Comparison of ENCODE assay signal across 12 cellular contexts in the genomic region with DNA sequence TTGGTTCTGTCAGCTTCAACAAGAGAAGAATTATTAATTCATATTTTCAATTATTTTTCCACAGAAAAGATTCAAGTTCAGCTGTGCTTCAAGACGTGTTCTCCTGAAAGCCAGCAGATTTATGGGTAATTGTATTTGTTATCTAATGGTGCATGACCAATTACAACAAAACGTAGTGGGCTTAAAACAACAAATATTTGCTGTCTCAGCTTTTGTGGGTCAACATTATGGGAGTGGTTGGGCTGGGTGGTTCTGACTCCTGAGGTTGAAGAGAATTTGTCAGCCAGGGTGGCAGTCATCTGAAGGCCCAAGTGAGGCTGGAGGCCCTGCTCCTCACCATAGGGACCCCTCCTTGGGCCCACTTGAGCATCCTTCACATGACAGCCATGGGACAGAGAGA. TPM values are rescaled to one million over a fixed set of nuclear protein-coding genes. Genes with fewer than 3 reads are reported as not detected.
DNase-seq lines count a peak whose midpoint lies in the region; ATAC-seq and TF ChIP-seq lines count a peak whose summit lies in the region.
"Had no signal": no experiment of that assay in that cellular context is flagged by ENCODE, and none has a peak within 500 bp of the region (broad histone marks: within the 10 kb centered on the region; RNA-seq: fewer than 3 reads in every experiment).

No MANE protein-coding gene starts in this region.

- H3K4me1 ChIP-seq in Panc1 (ENCODE audit: control insufficient read depth, insufficient read depth, low read length) = no peaks in the 10 kb centered on the region
- no peaks in the 10 kb centered on the region for H3K4me1 ChIP-seq in effector memory CD4-positive, alpha-beta T cell (ENCODE audit: control insufficient read depth, insufficient read depth, low read length, poor library complexity, severe bottlenecking)

- H3K4me1 Mint-ChIP-seq in type B pancreatic cell (ENCODE audit: unreplicated experiment) = peaks cover 3% of the 10 kb centered on the region
- peaks cover 5% of the 10 kb centered on the region for H3K4me1 Mint-ChIP-seq in activated naive CD4-positive, alpha-beta T cell treated with anti-CD3 and anti-CD28 coated beads, Interleukin-2, amount 10 ng/mL, durations not matched to agents 7 days and 5 days
- H3K4me1 Mint-ChIP-seq: CD14-positive monocyte; CD4-positive, alpha-beta memory T cell; GM23338 had no signal

- H3K27me3 ChIP-seq in Panc1 (ENCODE audit: control insufficient read depth, insufficient read depth, low read length) = no peaks in the 10 kb centered on the region
- H3K27me3 ChIP-seq in effector memory CD4-positive, alpha-beta T cell (replicated peaks; ENCODE audit: control insufficient read depth, insufficient read depth, low read length, poor library complexity, severe bottlenecking) = no peaks in the 10 kb centered on the region
- H3K27me3 ChIP-seq: BLaER1 had no signal

- in situ Hi-C loops in Panc1 (cut with HindIII; ENCODE audit: low pct_unique_long_range_greater_than_20kb, low sequenced_read_pairs) = no loop called here

- no peak overlapping the region for H3K27ac ChIP-seq in Panc1 (ENCODE audit: low read length)
- H3K27ac ChIP-seq in effector memory CD4-positive, alpha-beta T cell (ENCODE audit: insufficient read depth, low read length, poor library complexity, severe bottlenecking) = no peak overlapping the region
- H3K27ac ChIP-seq: BLaER1 had no signal

- POLR2A ChIA-PET in Panc1 (lab: Charles Lee) = no interaction called here

- H3K36me3 Mint-ChIP-seq in type B pancreatic cell = peaks cover 9% of the 10 kb centered on the region
- peaks cover 19% of the 10 kb centered on the region for H3K36me3 Mint-ChIP-seq in activated naive CD4-positive, alpha-beta T cell treated with anti-CD3 and anti-CD28 coated beads, Interleukin-2, amount 10 ng/mL, durations not matched to agents 7 days and 5 days

- no peak for ATAC-seq in Panc1
- ATAC-seq: GM23338, HCT116 had no signal

- H3K27me3 Mint-ChIP-seq in type B pancreatic cell = no peaks in the 10 kb centered on the region
- no peaks in the 10 kb centered on the region for H3K27me3 Mint-ChIP-seq in activated naive CD4-positive, alpha-beta T cell treated with anti-CD3 and anti-CD28 coated beads, Interleukin-2, amount 10 ng/mL, durations not matched to agents 7 days and 5 days
- H3K27me3 Mint-ChIP-seq: CD4-positive, alpha-beta memory T cell had no signal

- intact Hi-C loops in Panc1 (cut with micrococcal nuclease; ENCODE audit: unreplicated experiment) = no loop called here

- H3K27ac Mint-ChIP-seq in type B pancreatic cell = peak overlapping the region; percentile 18
- no peak overlapping the region for H3K27ac Mint-ChIP-seq in activated naive CD4-positive, alpha-beta T cell treated with anti-CD3 and anti-CD28 coated beads, Interleukin-2, amount 10 ng/mL, durations not matched to agents 7 days and 5 days
- H3K27ac Mint-ChIP-seq: GM23338 had no signal

- no peaks in the 10 kb centered on the region for H3K9me3 Mint-ChIP-seq in type B pancreatic cell
- no peaks in the 10 kb centered on the region for H3K9me3 Mint-ChIP-seq in activated naive CD4-positive, alpha-beta T cell treated with anti-CD3 and anti-CD28 coated beads, Interleukin-2, amount 10 ng/mL, durations not matched to agents 7 days and 5 days
- H3K9me3 Mint-ChIP-seq: CD14-positive monocyte, GM23338 had no signal

- CTCF ChIA-PET in Panc1 (lab: Charles Lee) = interaction anchor here (1.2 kb wide), 1 partner anchor 13 kb away, joined by 5 read pairs; no protein-coding TSS in a partner anchor
- CTCF ChIA-PET in activated naive CD4-positive, alpha-beta T cell treated with anti-CD3 and anti-CD28 coated beads, Interleukin-2, amount 10 ng/mL, durations not matched to agents 7 days and 5 days (lab: Charles Lee) = interaction anchor here (1.6 kb wide), 1 partner anchor 13 kb away, joined by 7 read pairs; no protein-coding TSS in a partner anchor

- H3K4me3 Mint-ChIP-seq in type B pancreatic cell = no peak overlapping the region
- H3K4me3 Mint-ChIP-seq in activated naive CD4-positive, alpha-beta T cell treated with anti-CD3 and anti-CD28 coated beads, Interleukin-2, amount 10 ng/mL, durations not matched to agents 7 days and 5 days = no peak overlapping the region
- H3K4me3 Mint-ChIP-seq: CD14-positive monocyte; CD4-positive, alpha-beta memory T cell; GM23338 had no signal

- no peak overlapping the region for H3K4me3 ChIP-seq in Panc1 (ENCODE audit: low read depth in 2 of 2, low read length in 2 of 2)
- no peak overlapping the region for H3K4me3 ChIP-seq in effector memory CD4-positive, alpha-beta T cell (ENCODE audit: insufficient read depth, low read depth, low read length, poor library complexity, severe bottlenecking)
- H3K4me3 ChIP-seq: BLaER1, GM23338 had no signal

- no peaks in the 10 kb centered on the region for H3K36me3 ChIP-seq in Panc1 (ENCODE audit: control insufficient read depth, insufficient read depth, low read length)
- peaks cover 44% of the 10 kb centered on the region for H3K36me3 ChIP-seq in effector memory CD4-positive, alpha-beta T cell (ENCODE audit: control insufficient read depth, insufficient read depth, low read length)

- H3K9me3 ChIP-seq in Panc1 (ENCODE audit: control insufficient read depth, insufficient read depth, low read depth, low read length) = no peaks in the 10 kb centered on the region
- H3K9me3 ChIP-seq in effector memory CD4-positive, alpha-beta T cell (ENCODE audit: control insufficient read depth, low read length) = no peaks in the 10 kb centered on the region
- H3K9me3 ChIP-seq: BLaER1 had no signal

- TSS peak; percentile 49 for BruUV-seq in Panc1 (replicated peaks; lab: Mats Ljungman, UMichigan)

- TF ChIP-seq CTCF in Panc1 (IDR thresholded peaks at IDR 0.05) = no peak
- no peak for TF ChIP-seq CTCF in type B pancreatic cell (conservative IDR thresholded peaks at IDR 0.05)

- DNase-seq in DMS79 treated with DMSO at 0.1 percent for 48 hours (lab: John Stamatoyannopoulos, UW) = peak; percentile 56
- DNase-seq in Panc1 (ENCODE audit: low read depth, low spot score) = no peak
- DNase-seq in type B pancreatic cell (ENCODE audit: extremely low spot score, unreplicated experiment) = no peak
- no peak for DNase-seq in effector memory CD4-positive, alpha-beta T cell
- DNase-seq in activated naive CD4-positive, alpha-beta T cell treated with anti-CD3 and anti-CD28 coated beads, Interleukin-2, amount 10 ng/mL, durations not matched to agents 7 days and 5 days = no peak
- DNase-seq: AML-193, Calu3 had no signal

RNA-seq across cellular contexts. Expression of a gene that starts 24.1 kb away (rescaled TPM):
- total RNA-seq in Panc1 (2021; ENCODE audit: unreplicated experiment) = 10.8 TPM
- polyA plus RNA-seq in Panc1 (2012; ENCODE audit: insufficient read length) = 12.1 TPM
- total RNA-seq in type B pancreatic cell (ENCODE audit: low replicate concordance) = 4.5 and 7.7 TPM in 2 replicates
- total RNA-seq: Calu3; CD4-positive, alpha-beta memory T cell had no signal
- polyA plus RNA-seq: CD14-positive monocyte; CD4-positive, alpha-beta memory T cell had no signal

RNA-seq across cellular contexts. Expression of a gene that starts 28.2 kb away (rescaled TPM):
- total RNA-seq in Panc1 (2021; ENCODE audit: unreplicated experiment) (67.9 TPM), type B pancreatic cell (ENCODE audit: low replicate concordance) (17.8 and 28.6 TPM in 2 replicates)
- 76.9 TPM for polyA plus RNA-seq in Panc1 (2012; ENCODE audit: insufficient read length)

RNA-seq across cellular contexts. Expression of a gene that starts 29.2 kb away (rescaled TPM):
- total RNA-seq in Panc1 (2021; ENCODE audit: unreplicated experiment) = 51.8 TPM
- 52.6 TPM for polyA plus RNA-seq in Panc1 (2012; ENCODE audit: insufficient read length)
- 18.1 and 23.8 TPM in 2 replicates for total RNA-seq in type B pancreatic cell (ENCODE audit: low replicate concordance)

RNA-seq across cellular contexts. Expression of a gene that starts 40.3 kb away (rescaled TPM):
- total RNA-seq in Panc1 (2021; ENCODE audit: unreplicated experiment) = 105 TPM
- 58.1 TPM for polyA plus RNA-seq in Panc1 (2012; ENCODE audit: insufficient read length)
- 25.1 and 42.3 TPM in 2 replicates for total RNA-seq in type B pancreatic cell (ENCODE audit: low replicate concordance)
- polyA plus RNA-seq: CD4-positive, alpha-beta memory T cell had no signal

RNA-seq across cellular contexts. Expression of a gene that starts 57.0 kb away (rescaled TPM):
- total RNA-seq in Panc1 (2021; ENCODE audit: unreplicated experiment) (77.3 TPM), type B pancreatic cell (ENCODE audit: low replicate concordance) (43.1 and 45.9 TPM in 2 replicates)
- 161 TPM for polyA plus RNA-seq in Panc1 (2012; ENCODE audit: insufficient read length)
